In the genomic region with DNA sequence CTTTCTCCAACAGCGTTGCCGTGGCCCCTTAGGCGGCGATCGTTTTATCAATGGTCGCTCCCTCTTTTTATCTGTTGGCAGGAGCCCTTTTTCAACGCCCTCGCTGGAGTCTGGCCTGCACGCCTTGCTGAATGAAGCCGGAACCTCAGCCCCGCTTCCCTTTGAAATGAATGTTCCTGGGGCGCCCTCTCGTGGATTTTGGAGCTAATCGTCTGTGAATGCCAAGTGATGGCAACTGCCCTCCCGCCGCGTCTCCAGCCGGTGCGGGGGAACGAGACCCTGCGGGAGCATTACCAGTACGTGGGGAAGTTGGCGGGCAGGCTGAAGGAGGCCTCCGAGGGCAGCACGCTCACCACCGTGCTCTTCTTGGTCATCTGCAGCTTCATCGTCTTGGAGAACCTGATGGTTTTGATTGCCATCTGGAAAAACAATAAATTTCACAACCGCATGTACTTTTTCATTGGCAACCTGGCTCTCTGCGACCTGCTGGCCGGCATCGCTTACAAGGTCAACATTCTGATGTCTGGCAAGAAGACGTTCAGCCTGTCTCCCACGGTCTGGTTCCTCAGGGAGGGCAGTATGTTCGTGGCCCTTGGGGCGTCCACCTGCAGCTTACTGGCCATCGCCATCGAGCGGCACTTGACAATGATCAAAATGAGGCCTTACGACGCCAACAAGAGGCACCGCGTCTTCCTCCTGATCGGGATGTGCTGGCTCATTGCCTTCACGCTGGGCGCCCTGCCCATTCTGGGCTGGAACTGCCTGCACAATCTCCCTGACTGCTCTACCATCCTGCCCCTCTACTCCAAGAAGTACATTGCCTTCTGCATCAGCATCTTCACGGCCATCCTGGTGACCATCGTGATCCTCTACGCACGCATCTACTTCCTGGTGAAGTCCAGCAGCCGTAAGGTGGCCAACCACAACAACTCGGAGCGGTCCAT, we compare ENCODE assay signal across 8 cellular contexts. TPM values are rescaled to one million over a fixed set of nuclear protein-coding genes. Genes with fewer than 3 reads are reported as not detected.
A peak's percentile ranks its signal among the peaks of the same experiment; 100 is the strongest.
DNase-seq lines count a peak whose midpoint lies in the region; ATAC-seq and TF ChIP-seq lines count a peak whose summit lies in the region.

No MANE protein-coding gene starts in this region.

- H3K4me1 Mint-ChIP-seq in endodermal cell: peaks cover 14% of the 10 kb centered on the region

- no peak overlapping the region for H4K8ac ChIP-seq in mesendoderm (ENCODE audit: low read depth, low read length)

- H3K4me3 ChIP-seq in endodermal cell (ENCODE audit: low read length): no peak overlapping the region
- no peak overlapping the region for H3K4me3 ChIP-seq in mesendoderm (ENCODE audit: low read length)

- H3K36me3 Mint-ChIP-seq in endodermal cell (ENCODE audit: low read depth): peaks cover 66% of the 10 kb centered on the region

- WGBS in endodermal cell (ENCODE audit: insufficient coverage in 1 of 2, insufficient read length in 1 of 2), 2 experiments: 61 to 69% methylated on average over 40 to 52 of the region's 52 CpGs
- no CpG with 5 or more reads among the region's 52 CpGs for WGBS in mesendoderm (ENCODE audit: extremely low coverage, insufficient coverage, low lambda C conversion rate)

- H2AK5ac ChIP-seq in mesendoderm (ENCODE audit: low read length): no peak overlapping the region

- H2BK15ac ChIP-seq in mesendoderm (replicated peaks; ENCODE audit: low read depth): no peak overlapping the region

- H3K18ac ChIP-seq in mesendoderm (ENCODE audit: low read length): no peak overlapping the region

- DNase-seq in GM03348 (ENCODE audit: low spot score) (peak; percentile 90), NCI-H748 treated with DMSO at 0.1 percent for 48 hours (lab: John Stamatoyannopoulos, UW) (peak; percentile 71), endodermal cell (peak; percentile 97), mesendoderm (peak; percentile 93)
- peak; percentile 92 for DNase-seq in activated CD8-positive, alpha-beta memory T cell treated with anti-CD3 and anti-CD28 coated beads for 24 hours
- DNase-seq in stimulated activated CD8-positive, alpha-beta memory T cell treated with anti-CD3 and anti-CD28 coated beads, Interleukin-15, amount 100 ng/mL, for 48 hours (ENCODE audit: low read depth in 2 of 2): peak; percentile 42 to 63

- H3K79me1 ChIP-seq in mesendoderm (ENCODE audit: low read length): peaks cover 2% of the 10 kb centered on the region

- H3K9ac ChIP-seq in endodermal cell (ENCODE audit: extremely low read depth, low read length, poor library complexity, severe bottlenecking) (no peak overlapping the region), mesendoderm (ENCODE audit: low read length) (peak overlapping the region; percentile 42)

- H3K4me3 Mint-ChIP-seq in endodermal cell: no peak overlapping the region

- peaks cover 15% of the 10 kb centered on the region for H3K4me1 ChIP-seq in endodermal cell (ENCODE audit: control insufficient read depth, insufficient read depth, low read length)
- H3K4me1 ChIP-seq in mesendoderm (ENCODE audit: control insufficient read depth, low read depth, low read length): no peaks in the 10 kb centered on the region

- H3K4ac ChIP-seq in mesendoderm (ENCODE audit: low read depth, low read length): no peak overlapping the region

- H2BK120ac ChIP-seq in mesendoderm (ENCODE audit: low read depth, low read length): no peak overlapping the region

- H3K79me2 ChIP-seq in mesendoderm (ENCODE audit: control insufficient read depth, insufficient read depth, low read length): peaks cover 1% of the 10 kb centered on the region

- peak overlapping the region; percentile 16 for H3K4me2 ChIP-seq in mesendoderm (ENCODE audit: low read length)

- no peak overlapping the region for H2BK5ac ChIP-seq in mesendoderm (ENCODE audit: low read length)

- H3K9me3 Mint-ChIP-seq in endodermal cell: no peaks in the 10 kb centered on the region

- H3K27me3 ChIP-seq in endodermal cell (ENCODE audit: control insufficient read depth, insufficient read depth, low read length, poor library complexity, severe bottlenecking) (no peaks in the 10 kb centered on the region), mesendoderm (ENCODE audit: insufficient read depth, low read length, poor library complexity) (no peaks in the 10 kb centered on the region)

- H3K27ac ChIP-seq in endodermal cell (ENCODE audit: low read depth, low read length) (no peak overlapping the region), mesendoderm (ENCODE audit: low read depth, low read length) (no peak overlapping the region)

- peak overlapping the region; percentile 77 for H3K56ac ChIP-seq in mesendoderm (ENCODE audit: low read length)

- H3K36me3 ChIP-seq in endodermal cell (ENCODE audit: control insufficient read depth, insufficient read depth, low read length) (peaks cover 71% of the 10 kb centered on the region), mesendoderm (ENCODE audit: control insufficient read depth, insufficient read depth, low read length) (peaks cover 16% of the 10 kb centered on the region)

- H3K23ac ChIP-seq in mesendoderm (ENCODE audit: low read length): no peak overlapping the region

- H3K27me3 Mint-ChIP-seq in endodermal cell (ENCODE audit: insufficient read depth): no peaks in the 10 kb centered on the region

- ATAC-seq in HG03175 (IDR thresholded peaks at IDR 0.05; ENCODE audit: unreplicated experiment) (peak; percentile 76), HG03039 (IDR thresholded peaks at IDR 0.05; ENCODE audit: unreplicated experiment) (no peak)

- no peak overlapping the region for H4K5ac ChIP-seq in mesendoderm (ENCODE audit: low read length)

- peak overlapping the region; percentile 82 for H3K27ac Mint-ChIP-seq in endodermal cell

- H3K9me3 ChIP-seq in endodermal cell (ENCODE audit: control insufficient read depth, low read length): no peaks in the 10 kb centered on the region

- TF ChIP-seq CTCF in endodermal cell (conservative IDR thresholded peaks at IDR 0.05): peak; percentile 87

RNA-seq across cellular contexts. Expression of gene S1PR3, which starts 10.0 kb away (rescaled TPM):
- 10 to 100 TPM; 53.6 to 95.2 TPM for total RNA-seq in endodermal cell
- polyA plus RNA-seq in endodermal cell (2013, experiment 1 of 2): 21.5 TPM
- 27.6 TPM for polyA plus RNA-seq in endodermal cell (2013, experiment 2 of 2)
- 7.0 TPM for polyA plus RNA-seq in mesendoderm (2013, experiment 1 of 2)
- polyA plus RNA-seq in mesendoderm (2013, experiment 2 of 2): 7.0 TPM
